ENCODE assay signal across 20 cellular contexts in genomic region chr10:64191304-64191703, GRCh38.
DNase-seq lines count a peak whose midpoint lies in the region; ATAC-seq and TF ChIP-seq lines count a peak whose summit lies in the region.
"Had no signal": no experiment of that assay in that cellular context is flagged by ENCODE, and none has a peak within 500 bp of the region (broad histone marks: within the 10 kb centered on the region; RNA-seq: fewer than 3 reads in every experiment).

No MANE protein-coding gene starts in this region.

- H3K9me3 Mint-ChIP-seq in T-cell: peaks cover 0 to 3% (median 0%) of the 10 kb centered on the region in 3 donors

- no peak overlapping the region for H3K4me3 Mint-ChIP-seq in T-cell

- no peaks in the 10 kb centered on the region for H3K4me1 Mint-ChIP-seq in T-cell

- H3K36me3 Mint-ChIP-seq in T-cell: no peaks in the 10 kb centered on the region

- POLR2A ChIA-PET in HEK293T (lab: Yijun Ruan, JAX): no interaction called here
- POLR2A ChIA-PET in T-cell (lab: Charles Lee): no interaction called here

- no peak overlapping the region for H3K4me3 ChIP-seq in retinal pigment epithelial cell (ENCODE audit: low read length)
- H3K4me3 ChIP-seq: BLaER1 had no signal

- no peak for TF ChIP-seq CTCF in retinal pigment epithelial cell (conservative IDR thresholded peaks at IDR 0.05; ENCODE audit: low read depth, low read length)

- ATAC-seq in T-cell (replicated peaks in 1 of 4): no peak
- ATAC-seq: HepG2 had no signal

- no peak overlapping the region for H3K27ac Mint-ChIP-seq in T-cell

- no peaks in the 10 kb centered on the region for H3K27me3 Mint-ChIP-seq in T-cell

- DNase-seq in NCI-H1436 (lab: John Stamatoyannopoulos, UW) (peak; percentile 3), NCI-H1436 treated with DMSO at 0.1 percent for 48 hours (lab: John Stamatoyannopoulos, UW) (no peak), NCI-H748 treated with DMSO at 0.1 percent for 48 hours (lab: John Stamatoyannopoulos, UW) (peak; percentile 77), astrocyte of the hippocampus (ENCODE audit: low read depth, low spot score) (peak; percentile 2), retinal pigment epithelial cell (ENCODE audit: low read depth) (peak; percentile 59), HEK293T (ENCODE audit: extremely low spot score) (no peak), T-cell (no peak), NOMO-1 (lab: John Stamatoyannopoulos, UW; ENCODE audit: unreplicated experiment in 2 of 2) (no peak)
- DNase-seq: 8988T, GF-D8, GOT3, NCI-H1048, NCI-H187 treated with DMSO at 0.1 percent for 48 hours, NCI-H2171 treated with DMSO at 0.1 percent for 48 hours, NCI-H510A, RPMI8226, SIG-M5, SW 1271 had no signal

- CTCF ChIA-PET in HEK293T (lab: Yijun Ruan, JAX): no interaction called here
- CTCF ChIA-PET in T-cell (lab: Charles Lee): no interaction called here

TF ChIP-seq in HEK293T, 16 proteins besides CTCF, POLR2A, EP300 and RAD21:
- TF ChIP-seq ELF4 (IDR thresholded peaks at IDR 0.05): no peak
- no peak for TF ChIP-seq SP1 (IDR thresholded peaks at IDR 0.05)
- no peak for TF ChIP-seq FOXA1 (IDR thresholded peaks at IDR 0.05)
- no peak for TF ChIP-seq TARDBP (IDR thresholded peaks at IDR 0.05)
- TF ChIP-seq L3MBTL2 (conservative IDR thresholded peaks at IDR 0.05): no peak
- TF ChIP-seq ARNT (IDR thresholded peaks at IDR 0.05): no peak
- no peak for TF ChIP-seq FOXM1 (IDR thresholded peaks at IDR 0.05; ENCODE audit: borderline replicate concordance)
- no peak for TF ChIP-seq SUZ12 (IDR thresholded peaks at IDR 0.05)
- TF ChIP-seq NFRKB (IDR thresholded peaks at IDR 0.05): no peak
- no peak for TF ChIP-seq ZNF384 (IDR thresholded peaks at IDR 0.05)
- TF ChIP-seq LEF1 (IDR thresholded peaks at IDR 0.05; ENCODE audit: borderline replicate concordance): no peak
- TF ChIP-seq CTBP1 (IDR thresholded peaks at IDR 0.05; ENCODE audit: borderline replicate concordance): no peak
- no peak for TF ChIP-seq PKNOX1 (IDR thresholded peaks at IDR 0.05)
- no peak for TF ChIP-seq BHLHE40 (IDR thresholded peaks at IDR 0.05; ENCODE audit: borderline replicate concordance)
- no peak for TF ChIP-seq HDGF (IDR thresholded peaks at IDR 0.05; ENCODE audit: borderline replicate concordance)
- TF ChIP-seq FOXK2 (IDR thresholded peaks at IDR 0.05): no peak

Comparison
In these comparisons a context has a peak if more than half of its experiments do, and no peak if none do; other contexts are left out.
1. DNase-seq: peak in NCI-H1436 (single experiment), NCI-H748 treated with DMSO at 0.1 percent for 48 hours (single experiment), astrocyte of the hippocampus (single experiment) and retinal pigment epithelial cell (single experiment); none in NCI-H1436 treated with DMSO at 0.1 percent for 48 hours (single experiment), HEK293T (single experiment), T-cell (0 of 34) and NOMO-1 (0 of 2).